In the genomic region with DNA sequence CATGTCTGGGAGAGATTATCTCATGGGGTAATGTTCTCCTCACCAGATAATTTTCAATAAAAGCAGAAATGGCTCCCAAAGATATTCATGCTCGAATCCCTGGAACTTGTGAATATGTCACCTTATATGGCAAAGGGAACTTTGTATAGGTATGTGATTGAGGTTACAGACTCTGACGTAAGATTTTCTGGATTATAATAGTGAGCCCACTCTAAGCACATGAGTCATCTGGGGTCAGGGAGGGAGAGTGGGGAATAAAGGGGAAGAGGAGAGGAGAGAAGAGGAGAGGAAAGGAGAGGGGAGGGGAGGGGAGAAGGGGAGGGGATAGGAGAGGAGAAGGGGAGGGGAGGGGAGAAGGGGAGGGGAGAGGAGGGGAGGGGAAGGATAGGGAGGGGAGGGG, we compare ENCODE assay signal across 25 cellular contexts.
DNase-seq lines count a peak whose midpoint lies in the region; ATAC-seq, FAIRE-seq and TF ChIP-seq lines count a peak whose summit lies in the region.
"Had no signal": no experiment of that assay in that cellular context is flagged by ENCODE, and none has a peak within 500 bp of the region (broad histone marks: within the 10 kb centered on the region; RNA-seq: fewer than 3 reads in every experiment).

No MANE protein-coding gene starts in this region.

- H3K4me2 ChIP-seq in astrocyte (ENCODE audit: low read length) (no peak overlapping the region), GM23248 (ENCODE audit: unreplicated experiment) (no peak overlapping the region)
- H3K4me2 ChIP-seq: SK-N-SH had no signal

- no peaks in the 10 kb centered on the region for H3K79me2 ChIP-seq in astrocyte (ENCODE audit: insufficient read depth, low read length)
- no peaks in the 10 kb centered on the region for H3K79me2 ChIP-seq in GM23248 (ENCODE audit: insufficient read depth)

- FAIRE-seq in astrocyte (lab: Jason Lieb, UNC), result no peak
- FAIRE-seq: GM12891, H1, HepG2, K562 had no signal

- H4K20me1 ChIP-seq in astrocyte (ENCODE audit: insufficient read depth, low read length), result no peaks in the 10 kb centered on the region
- H4K20me1 ChIP-seq in GM23248 (ENCODE audit: insufficient read depth), result no peaks in the 10 kb centered on the region

- ATAC-seq in CD4-positive, alpha-beta T cell (ENCODE audit: poor library complexity), result no peak
- no peak for ATAC-seq in stimulated activated naive CD8-positive, alpha-beta T cell treated with anti-CD3 and anti-CD28 coated beads, Interleukin-15, amount 100 ng/mL, for 72 hours
- ATAC-seq: HepG2, K562 had no signal

- H3F3A ChIP-seq in GM23248 (ENCODE audit: insufficient read depth), result 0 out of 2 replicates have a peak, but pooled peaks cover 5% of the 10 kb centered on the region

- H3K9me3 Mint-ChIP-seq in astrocyte (ENCODE audit: unreplicated experiment), result peaks cover 2% of the 10 kb centered on the region
- H3K9me3 Mint-ChIP-seq in CD4-positive, alpha-beta T cell, result peaks cover 7% of the 10 kb centered on the region
- H3K9me3 Mint-ChIP-seq in stimulated activated naive CD8-positive, alpha-beta T cell treated with anti-CD3 and anti-CD28 coated beads, Interleukin-15, amount 100 ng/mL, for 72 hours, result peaks cover 6 to 9% of the 10 kb centered on the region in 2 donors

- H3K4me1 Mint-ChIP-seq in astrocyte (ENCODE audit: low read depth, unreplicated experiment), result peaks cover 14% of the 10 kb centered on the region
- H3K4me1 Mint-ChIP-seq in CD4-positive, alpha-beta T cell (ENCODE audit: low read depth), result no peaks in the 10 kb centered on the region
- H3K4me1 Mint-ChIP-seq in stimulated activated naive CD8-positive, alpha-beta T cell treated with anti-CD3 and anti-CD28 coated beads, Interleukin-15, amount 100 ng/mL, for 72 hours, result no peaks in the 10 kb centered on the region
- H3K4me1 Mint-ChIP-seq: B cell had no signal

- H3K36me3 ChIP-seq in astrocyte (ENCODE audit: insufficient read depth, low read length) (no peaks in the 10 kb centered on the region), GM23248 (ENCODE audit: low read depth) (no peaks in the 10 kb centered on the region)

- H3K27me3 Mint-ChIP-seq in astrocyte (ENCODE audit: low read depth, unreplicated experiment), result no peaks in the 10 kb centered on the region
- H3K27me3 Mint-ChIP-seq in CD4-positive, alpha-beta T cell, result no peaks in the 10 kb centered on the region
- H3K27me3 Mint-ChIP-seq in stimulated activated naive CD8-positive, alpha-beta T cell treated with anti-CD3 and anti-CD28 coated beads, Interleukin-15, amount 100 ng/mL, for 72 hours, result no peaks in the 10 kb centered on the region
- H3K27me3 Mint-ChIP-seq: B cell had no signal

- H3K4me1 ChIP-seq in astrocyte (ENCODE audit: insufficient read depth, low read length) (peaks cover 15% of the 10 kb centered on the region), GM23248 (ENCODE audit: insufficient read depth) (0 out of 2 replicates have a peak, but pooled peaks cover under 1% of the 10 kb centered on the region)

- POLR2A ChIA-PET in CD4-positive, alpha-beta T cell (lab: Charles Lee), result no interaction called here

- no peak overlapping the region for H3K9ac ChIP-seq in astrocyte (ENCODE audit: low read length)
- no peak overlapping the region for H3K9ac ChIP-seq in GM23248
- H3K9ac ChIP-seq: SK-N-SH had no signal

- H3K36me3 Mint-ChIP-seq in astrocyte (ENCODE audit: low read depth, unreplicated experiment), result no peaks in the 10 kb centered on the region
- H3K36me3 Mint-ChIP-seq in CD4-positive, alpha-beta T cell (ENCODE audit: low read depth), result no peaks in the 10 kb centered on the region

- TF ChIP-seq CTCF in astrocyte (IDR thresholded peaks at IDR 0.05; ENCODE audit: insufficient read depth, low read depth, low read length), result no peak
- TF ChIP-seq CTCF in CD4-positive, alpha-beta T cell (IDR thresholded peaks at IDR 0.05), result no peak

- H3K9me3 ChIP-seq in astrocyte (ENCODE audit: insufficient read depth, low read depth, low read length), result no peaks in the 10 kb centered on the region
- no peaks in the 10 kb centered on the region for H3K9me3 ChIP-seq in CD4-positive, alpha-beta T cell (ENCODE audit: control insufficient read depth, low read length)
- H3K9me3 ChIP-seq in GM23248 (ENCODE audit: low read depth), result no peaks in the 10 kb centered on the region
- H3K9me3 ChIP-seq: SK-N-SH had no signal

- intact Hi-C loops in CD4-positive, alpha-beta T cell (cut with DNase I, micrococcal nuclease), result no loop called here

- peak; percentile 30 for DNase-seq in Daoy (ENCODE audit: low read depth)
- peak; percentile 29 for DNase-seq in HT1080 (ENCODE audit: low read depth)
- peak; percentile 51 for DNase-seq in astrocyte (ENCODE audit: low read depth)
- peak; percentile 25 for DNase-seq in glomerular visceral epithelial cell (ENCODE audit: extremely low spot score)
- no peak for DNase-seq in CD4-positive, alpha-beta T cell
- no peak for DNase-seq in GM23248
- DNase-seq in stimulated activated naive CD8-positive, alpha-beta T cell treated with anti-CD3 and anti-CD28 coated beads, Interleukin-15, amount 100 ng/mL, for 72 hours, result no peak
- DNase-seq: DMS153, DND-41, GF-D8, Kasumi-1, NCI-H1105 treated with DMSO at 0.1 percent for 48 hours, NCI-H146, NCI-H1930, NCI-H2107, NCI-H524, NCI-H748 treated with DMSO at 0.1 percent for 48 hours, SK-N-SH had no signal

- H3K27me3 ChIP-seq in astrocyte (ENCODE audit: insufficient read depth, low read length), result no peaks in the 10 kb centered on the region
- H3K27me3 ChIP-seq in CD4-positive, alpha-beta T cell (ENCODE audit: control insufficient read depth, insufficient read depth, low read length), result no peaks in the 10 kb centered on the region
- no peaks in the 10 kb centered on the region for H3K27me3 ChIP-seq in GM23248 (replicated peaks; ENCODE audit: insufficient read depth)

- WGBS in GM23248 (ENCODE audit: low coverage in 1 of 2, low lambda C conversion rate in 2 of 2, missing lambda C conversion rate in 2 of 2), 2 experiments, result 15 to 40% methylated on average over 2 of the region's 2 CpGs

- H3K4me3 Mint-ChIP-seq in astrocyte (ENCODE audit: unreplicated experiment), result no peak overlapping the region
- H3K4me3 Mint-ChIP-seq in CD4-positive, alpha-beta T cell, result no peak overlapping the region
- H3K4me3 Mint-ChIP-seq in stimulated activated naive CD8-positive, alpha-beta T cell treated with anti-CD3 and anti-CD28 coated beads, Interleukin-15, amount 100 ng/mL, for 72 hours, result no peak overlapping the region
- H3K4me3 Mint-ChIP-seq: B cell had no signal

- in situ Hi-C loops in GM23248 (cut with MboI), result no loop called here

- H3K27ac Mint-ChIP-seq in astrocyte (ENCODE audit: unreplicated experiment), result no peak overlapping the region
- no peak overlapping the region for H3K27ac Mint-ChIP-seq in CD4-positive, alpha-beta T cell
- no peak overlapping the region for H3K27ac Mint-ChIP-seq in stimulated activated naive CD8-positive, alpha-beta T cell treated with anti-CD3 and anti-CD28 coated beads, Interleukin-15, amount 100 ng/mL, for 72 hours
- H3K27ac Mint-ChIP-seq: B cell had no signal

- no peaks in the 10 kb centered on the region for H3K9me2 ChIP-seq in GM23248 (ENCODE audit: insufficient read depth)
- H3K9me2 ChIP-seq: SK-N-SH had no signal

- H3K4me3 ChIP-seq in astrocyte (ENCODE audit: insufficient read depth, low read depth, low read length) (no peak overlapping the region), GM23248 (no peak overlapping the region)
- H3K4me3 ChIP-seq: K562 had no signal

- no peak overlapping the region for H2AFZ ChIP-seq in astrocyte (ENCODE audit: low read depth, low read length)
- H2AFZ ChIP-seq in GM23248, result no peak overlapping the region

- H3K27ac ChIP-seq in astrocyte (ENCODE audit: low read depth, low read length) (no peak overlapping the region), GM23248 (no peak overlapping the region)
- H3K27ac ChIP-seq in CD4-positive, alpha-beta T cell (ENCODE audit: low read depth, low read length), result no peak overlapping the region
- H3K27ac ChIP-seq: 22Rv1, C4-2B had no signal

- CTCF ChIA-PET in CD4-positive, alpha-beta T cell (lab: Charles Lee), result no interaction called here

Comparison
In these comparisons a context has a peak if more than half of its experiments do, and no peak if none do; other contexts are left out.
1. DNase-seq: peak in Daoy (single experiment), HT1080 (single experiment), astrocyte (single experiment) and glomerular visceral epithelial cell (single experiment); none in CD4-positive, alpha-beta T cell (0 of 10), GM23248 (single experiment) and stimulated activated naive CD8-positive, alpha-beta T cell treated with anti-CD3 and anti-CD28 coated beads, Interleukin-15, amount 100 ng/mL, for 72 hours (0 of 2).